ENCODE assay signal across 8 cellular contexts in the genomic region with DNA sequence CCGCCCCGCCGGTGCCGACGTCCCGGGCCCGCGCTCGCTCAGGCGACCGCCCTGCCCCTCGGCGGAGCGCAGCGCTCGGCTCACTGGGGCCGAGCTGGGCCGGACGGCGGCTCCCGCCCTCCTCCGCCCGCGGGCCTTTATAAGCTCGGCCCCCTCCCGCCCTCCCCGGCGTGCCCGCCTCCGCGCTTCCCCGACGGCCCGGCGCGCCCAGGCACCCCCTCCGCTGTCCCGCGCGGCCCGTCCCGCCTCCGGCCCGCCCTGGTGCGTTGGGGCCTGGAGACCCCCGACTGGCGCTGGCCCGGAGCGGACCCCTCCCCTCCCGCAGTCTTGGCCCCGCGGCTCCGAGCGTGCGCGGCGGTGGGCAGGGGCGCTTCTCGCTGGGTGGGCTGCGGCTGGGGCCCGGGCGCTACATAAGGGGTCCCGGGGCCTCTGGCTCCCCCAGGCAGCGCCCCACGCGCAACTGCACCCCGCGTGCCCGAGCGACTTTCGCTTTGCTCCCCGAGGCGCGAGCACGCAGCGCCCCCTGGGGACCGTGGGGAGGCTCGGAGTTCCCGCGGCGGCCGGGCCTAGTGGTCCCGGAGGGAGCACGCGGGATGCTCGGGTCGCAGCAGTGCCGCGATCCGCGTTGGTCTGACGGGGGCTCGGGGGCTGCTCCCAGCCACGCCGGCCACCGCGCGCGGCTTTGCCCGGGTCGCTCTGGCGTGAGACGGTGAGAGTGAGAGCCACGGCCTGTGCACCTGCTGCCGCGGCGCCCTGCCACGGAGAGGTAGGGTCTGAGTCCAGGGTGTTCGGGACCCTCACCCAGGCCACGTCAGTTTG. TPM values are rescaled to one million over a fixed set of nuclear protein-coding genes. Genes with fewer than 3 reads are reported as not detected.
DNase-seq lines count a peak whose midpoint lies in the region; ATAC-seq and TF ChIP-seq lines count a peak whose summit lies in the region.

A gene with protein sequence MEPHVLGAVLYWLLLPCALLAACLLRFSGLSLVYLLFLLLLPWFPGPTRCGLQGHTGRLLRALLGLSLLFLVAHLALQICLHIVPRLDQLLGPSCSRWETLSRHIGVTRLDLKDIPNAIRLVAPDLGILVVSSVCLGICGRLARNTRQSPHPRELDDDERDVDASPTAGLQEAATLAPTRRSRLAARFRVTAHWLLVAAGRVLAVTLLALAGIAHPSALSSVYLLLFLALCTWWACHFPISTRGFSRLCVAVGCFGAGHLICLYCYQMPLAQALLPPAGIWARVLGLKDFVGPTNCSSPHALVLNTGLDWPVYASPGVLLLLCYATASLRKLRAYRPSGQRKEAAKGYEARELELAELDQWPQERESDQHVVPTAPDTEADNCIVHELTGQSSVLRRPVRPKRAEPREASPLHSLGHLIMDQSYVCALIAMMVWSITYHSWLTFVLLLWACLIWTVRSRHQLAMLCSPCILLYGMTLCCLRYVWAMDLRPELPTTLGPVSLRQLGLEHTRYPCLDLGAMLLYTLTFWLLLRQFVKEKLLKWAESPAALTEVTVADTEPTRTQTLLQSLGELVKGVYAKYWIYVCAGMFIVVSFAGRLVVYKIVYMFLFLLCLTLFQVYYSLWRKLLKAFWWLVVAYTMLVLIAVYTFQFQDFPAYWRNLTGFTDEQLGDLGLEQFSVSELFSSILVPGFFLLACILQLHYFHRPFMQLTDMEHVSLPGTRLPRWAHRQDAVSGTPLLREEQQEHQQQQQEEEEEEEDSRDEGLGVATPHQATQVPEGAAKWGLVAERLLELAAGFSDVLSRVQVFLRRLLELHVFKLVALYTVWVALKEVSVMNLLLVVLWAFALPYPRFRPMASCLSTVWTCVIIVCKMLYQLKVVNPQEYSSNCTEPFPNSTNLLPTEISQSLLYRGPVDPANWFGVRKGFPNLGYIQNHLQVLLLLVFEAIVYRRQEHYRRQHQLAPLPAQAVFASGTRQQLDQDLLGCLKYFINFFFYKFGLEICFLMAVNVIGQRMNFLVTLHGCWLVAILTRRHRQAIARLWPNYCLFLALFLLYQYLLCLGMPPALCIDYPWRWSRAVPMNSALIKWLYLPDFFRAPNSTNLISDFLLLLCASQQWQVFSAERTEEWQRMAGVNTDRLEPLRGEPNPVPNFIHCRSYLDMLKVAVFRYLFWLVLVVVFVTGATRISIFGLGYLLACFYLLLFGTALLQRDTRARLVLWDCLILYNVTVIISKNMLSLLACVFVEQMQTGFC (N-terminal part only) (minus strand): TSS at position 115 of the 819 bp plus-strand sequence. CDS start 256 bp downstream, outside the sequence.

- TF ChIP-seq CTCF in GM12875 (IDR thresholded peaks at IDR 0.05; ENCODE audit: borderline replicate concordance, insufficient read depth, low read depth, low read length) = peak; percentile 95

- peak within 1 kb of the TSS; percentile 81 for H3K4me3 ChIP-seq in GM12875 (ENCODE audit: low read depth, low read length)
- peak within 1 kb of the TSS; percentile 77 for H3K4me3 ChIP-seq in Jurkat, Clone E6-1 (ENCODE audit: low read length)

- ATAC-seq in left lobe of liver (peak; percentile 73), HG02840 (IDR thresholded peaks at IDR 0.05; ENCODE audit: low FRiP score, unreplicated experiment) (no peak)

- DNase-seq in Jurkat, Clone E6-1 (ENCODE audit: low read depth, low spot score) = peak; percentile 48
- peak; percentile 87 to 90 for DNase-seq in activated CD4-positive, alpha-beta T cell treated with anti-CD3 and anti-CD28 coated beads for 4 hours
- DNase-seq in left lobe of liver (ENCODE audit: low spot score) (peak; percentile 76), NCI-H1694 treated with DMSO at 0.1 percent for 48 hours (lab: John Stamatoyannopoulos, UW) (no peak)
- DNase-seq in stimulated activated CD4-positive, alpha-beta T cell treated with anti-CD3 and anti-CD28 coated beads, Interleukin-4, amount 100 ng/mL, for 1 hour = peak; percentile 83

- H3K27ac ChIP-seq in cingulate gyrus (ENCODE audit: low read depth, low read length) = peak within 1 kb of the TSS; percentile 90

RNA-seq across cellular contexts. Expression of the gene that starts here (rescaled TPM):
- 194 TPM for polyA plus RNA-seq in Jurkat, Clone E6-1 (2012; ENCODE audit: insufficient read depth, insufficient read length)
- 67.8 TPM for total RNA-seq in left lobe of liver
